13 cellular contexts compared by ENCODE assay signal in the genomic region with DNA sequence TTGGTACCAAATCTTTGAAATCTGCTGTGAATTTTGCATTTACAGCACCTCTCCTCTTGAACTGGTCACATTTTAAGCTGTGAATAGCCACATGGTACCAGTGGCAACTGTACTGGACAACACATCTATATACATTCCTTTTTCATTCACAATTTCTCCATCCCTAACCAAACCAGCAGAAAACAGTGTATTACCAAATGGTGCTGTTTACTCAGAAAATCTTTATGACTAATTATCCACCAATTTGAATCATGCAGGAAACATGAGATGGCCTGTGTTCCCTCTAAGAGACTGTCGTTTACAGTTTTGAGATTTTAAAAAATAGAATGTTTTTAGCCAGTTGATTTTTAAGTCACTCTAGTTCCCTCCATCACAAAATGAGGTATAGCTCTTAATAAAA. TPM values are rescaled to one million over a fixed set of nuclear protein-coding genes. Genes with fewer than 3 reads are reported as not detected.
A peak's percentile ranks its signal among the peaks of the same experiment; 100 is the strongest.
DNase-seq lines count a peak whose midpoint lies in the region; ATAC-seq, FAIRE-seq and TF ChIP-seq lines count a peak whose summit lies in the region.
"Had no signal": no experiment of that assay in that cellular context is flagged by ENCODE, and none has a peak within 500 bp of the region (broad histone marks: within the 10 kb centered on the region; RNA-seq: fewer than 3 reads in every experiment).

No MANE protein-coding gene starts in this region.

- ATAC-seq in PC-3 (peak; percentile 89), HG03378 (IDR thresholded peaks at IDR 0.05; ENCODE audit: unreplicated experiment) (no peak), left lung (no peak)
- ATAC-seq: activated CD8-positive, alpha-beta T cell treated with anti-CD3 and anti-CD28 coated beads for 36 hours; effector memory CD8-positive, alpha-beta T cell had no signal

- no peaks in the 10 kb centered on the region for H3K27me3 ChIP-seq in PC-3 (ENCODE audit: low read length)
- no peaks in the 10 kb centered on the region for H3K27me3 ChIP-seq in endothelial cell of umbilical vein (ENCODE audit: control insufficient read depth in 2 of 2, insufficient read depth in 2 of 2, low read length in 2 of 2)
- no peaks in the 10 kb centered on the region for H3K27me3 ChIP-seq in left lung
- H3K27me3 ChIP-seq in stomach = no peaks in the 10 kb centered on the region

- no peaks in the 10 kb centered on the region for H4K20me1 ChIP-seq in PC-3 (ENCODE audit: low read length)
- H4K20me1 ChIP-seq in endothelial cell of umbilical vein (replicated peaks; ENCODE audit: control insufficient read depth, extremely low read depth, insufficient read depth, low read length) = no peaks in the 10 kb centered on the region

- dilution Hi-C loops in endothelial cell of umbilical vein (cut with MboI; ENCODE audit: extremely low pct_ligation_motif_present, low sequenced_read_pairs) = no loop called here

- no peaks in the 10 kb centered on the region for H3K79me2 ChIP-seq in PC-3 (ENCODE audit: low read length)
- H3K79me2 ChIP-seq in endothelial cell of umbilical vein (ENCODE audit: control insufficient read depth, insufficient read depth, low read length) = no peaks in the 10 kb centered on the region

- BruUV-seq in PC-3 (replicated peaks; lab: Mats Ljungman, UMichigan) (no TSS peak), endothelial cell of umbilical vein (replicated peaks; lab: Mats Ljungman, UMichigan) (no TSS peak)

- peak; percentile 35 for FAIRE-seq in endothelial cell of umbilical vein (lab: Jason Lieb, UNC)

- DNase-seq in GM03348 (ENCODE audit: low spot score) = peak; percentile 78
- peak; percentile 84 for DNase-seq in PC-3
- peak; percentile 63 for DNase-seq in endothelial cell of umbilical vein (ENCODE audit: low read depth, low spot score)
- DNase-seq in skeletal muscle cell (ENCODE audit: low read depth) = peak; percentile 36
- no peak for DNase-seq in left lung
- no peak for DNase-seq in stomach
- DNase-seq: activated CD8-positive, alpha-beta T cell treated with anti-CD3 and anti-CD28 coated beads for 36 hours; effector memory CD8-positive, alpha-beta T cell; naive B cell; NCI-H1436 treated with DMSO at 0.1 percent for 48 hours had no signal

- H3K27ac ChIP-seq in PC-3 (ENCODE audit: low read length) (peak overlapping the region; percentile 7; the same call in 1 of the 2 replicates), endothelial cell of umbilical vein (ENCODE audit: insufficient read depth, low read depth, low read length) (peak overlapping the region; percentile 65), left lung (no peak overlapping the region), stomach (peak overlapping the region in 1 of 5 donors; percentile 1)
- H3K27ac ChIP-seq: HL-60 had no signal

- peak overlapping the region; percentile 47 for H3K4me2 ChIP-seq in PC-3 (ENCODE audit: low read length)
- peak overlapping the region; percentile 54 for H3K4me2 ChIP-seq in endothelial cell of umbilical vein (ENCODE audit: insufficient read depth, low read length)

- no peaks in the 10 kb centered on the region for H3F3A ChIP-seq in PC-3 (ENCODE audit: low read length, unreplicated experiment)

- H3K4me3 ChIP-seq in PC-3 (ENCODE audit: low read length) (no peak overlapping the region), endothelial cell of umbilical vein (replicated peaks in 1 of 3; ENCODE audit: insufficient read depth in 1 of 3, low read depth in 1 of 3, low read length in 3 of 3) (no peak overlapping the region), skeletal muscle cell (ENCODE audit: low read depth, low read length) (no peak overlapping the region), left lung (no peak overlapping the region), stomach (no peak overlapping the region)
- H3K4me3 ChIP-seq: skin epidermis had no signal

- H3K9ac ChIP-seq in PC-3 (ENCODE audit: low read length) = no peak overlapping the region
- no peak overlapping the region for H3K9ac ChIP-seq in endothelial cell of umbilical vein (replicated peaks; ENCODE audit: extremely low read depth, insufficient read depth, low read length)

- TF ChIP-seq POLR2A in endothelial cell of umbilical vein (IDR thresholded peaks at IDR 0.05; ENCODE audit: low read depth, low read length) = no peak
- TF ChIP-seq POLR2A in stomach (IDR thresholded peaks at IDR 0.05) = no peak

- TF ChIP-seq EP300 in stomach (IDR thresholded peaks at IDR 0.05) = no peak

- WGBS in stomach, 5 donors = 38 to 66% (median 57%) methylated on average over 1 of the region's 1 CpG

- H3K9me1 ChIP-seq in endothelial cell of umbilical vein (replicated peaks; ENCODE audit: control insufficient read depth, extremely low read depth, insufficient read depth, low read length) = no peaks in the 10 kb centered on the region

- H3K9me2 ChIP-seq in PC-3 (replicated peaks; ENCODE audit: low read length) = no peaks in the 10 kb centered on the region

- H3K9me3 ChIP-seq in PC-3 (ENCODE audit: low read length) (no peaks in the 10 kb centered on the region), endothelial cell of umbilical vein (replicated peaks; ENCODE audit: control insufficient read depth, insufficient read depth, low read length) (no peaks in the 10 kb centered on the region), left lung (no peaks in the 10 kb centered on the region), stomach (no peaks in the 10 kb centered on the region)

- intact Hi-C loops in PC-3 (cut with micrococcal nuclease) (loop anchor here (1.0 to 2.0 kb wide), 4 partner anchors 54 to 758 kb away; no protein-coding TSS in a partner anchor), endothelial cell of umbilical vein (cut with micrococcal nuclease) (loop anchor here (1.0 to 5.0 kb wide), 4 partner anchors 54 to 406 kb away; partner anchors contain the start of gene BACH1), left lung (cut with DNase I) (loop anchor here in 1 of 2 donors (5.0 kb wide), 1 partner anchor 281 kb away; no protein-coding TSS in a partner anchor), stomach (cut with DNase I; ENCODE audit: low total_unique reads) (no loop called here)

- POLR2A ChIA-PET in PC-3 (lab: Charles Lee; ENCODE audit: unreplicated experiment) = no interaction called here
- POLR2A ChIA-PET in endothelial cell of umbilical vein (lab: Charles Lee) = no interaction called here

- TF ChIP-seq CTCF in PC-3 (conservative IDR thresholded peaks at IDR 0.05; ENCODE audit: low read depth, low read length) (no peak), endothelial cell of umbilical vein (IDR thresholded peaks at IDR 0.05; ENCODE audit: extremely low read depth in 1 of 2, insufficient read depth in 1 of 2, low read depth in 1 of 2, low read length in 2 of 2) (no peak), left lung (IDR thresholded peaks at IDR 0.05) (no peak), stomach (IDR thresholded peaks at IDR 0.05) (no peak)

- no peaks in the 10 kb centered on the region for H3K36me3 ChIP-seq in PC-3 (ENCODE audit: low read depth, low read length)
- H3K36me3 ChIP-seq in endothelial cell of umbilical vein (ENCODE audit: control insufficient read depth in 2 of 2, extremely low read depth in 1 of 2, insufficient read depth in 2 of 2, low read length in 2 of 2) = no peaks in the 10 kb centered on the region
- H3K36me3 ChIP-seq in left lung = no peaks in the 10 kb centered on the region
- H3K36me3 ChIP-seq in stomach = peaks cover 0 to 39% (median 4%) of the 10 kb centered on the region in 4 donors

- H3K4me1 ChIP-seq in PC-3 (ENCODE audit: insufficient read depth, low read length) (peaks cover 16% of the 10 kb centered on the region), endothelial cell of umbilical vein (ENCODE audit: control insufficient read depth, extremely low read depth, insufficient read depth, low read length) (peaks cover 22% of the 10 kb centered on the region), left lung (peaks cover 0 to 23% of the 10 kb centered on the region in 2 donors), stomach (peaks cover 0 to 8% (median 4%) of the 10 kb centered on the region in 4 donors)

- CTCF ChIA-PET in PC-3 (lab: Charles Lee) = interaction anchor here (0.6 to 1.5 kb wide), 5 partner anchors 10 to 473 kb away, joined by 3 to 10 read pairs (median 4); no protein-coding TSS in a partner anchor
- CTCF ChIA-PET in endothelial cell of umbilical vein (lab: Charles Lee) = interaction anchor here (1.2 to 8.9 kb wide), 15 partner anchors 14 to 760 kb away, joined by 3 to 134 read pairs (median 5); partner anchors contain the start of gene CCT8

- H2AFZ ChIP-seq in PC-3 (ENCODE audit: low read length) = peak overlapping the region; percentile 31; the same call in 1 of the 2 replicates
- no peak overlapping the region for H2AFZ ChIP-seq in endothelial cell of umbilical vein (ENCODE audit: low read depth, low read length)

TF ChIP-seq in endothelial cell of umbilical vein, 7 proteins besides CTCF, POLR2A, EP300 and RAD21 (continues in another document):
- TF ChIP-seq MYC (IDR thresholded peaks at IDR 0.05; ENCODE audit: low read depth, low read length) = no peak
- TF ChIP-seq GATA2 (IDR thresholded peaks at IDR 0.05; ENCODE audit: insufficient read depth, insufficient read length, low read depth, low read length) = no peak
- no peak for TF ChIP-seq POLR2AphosphoS5 (IDR thresholded peaks at IDR 0.05; ENCODE audit: insufficient read depth, low read depth, low read length)

RNA-seq across cellular contexts. Expression of gene CCT8, which starts 17.6 kb away (rescaled TPM):
- total RNA-seq in PC-3 (2014; rRNA removed) (228 and 244 TPM in 2 replicates), endothelial cell of umbilical vein (212 and 213 TPM in 2 replicates), left lung (100 to 1,000 TPM; 111 to 149 TPM), stomach (100 to 1,000 TPM in 2 of 5 donors, 10 to 100 TPM in 3; 40.8 to 153 (median 94.9) TPM)
- polyA plus RNA-seq in endothelial cell of umbilical vein (65.1 and 102 TPM in 2 replicates), stomach (100 to 1,000 TPM in 2 of 3 donors, 10 to 100 TPM in 1; 93.0 to 128 (median 123) TPM)
- 146 and 166 TPM in 2 replicates for polyA plus RNA-seq in endothelial cell of umbilical vein (2011; cell fraction: cytosol; rRNA removed)
- 109 and 142 TPM in 2 replicates for polyA plus RNA-seq in endothelial cell of umbilical vein (2011; cell fraction: nucleus; rRNA removed)
- polyA plus RNA-seq in endothelial cell of umbilical vein (2012) = 279 and 365 TPM in 2 replicates
- polyA minus RNA-seq in endothelial cell of umbilical vein = 76.1 and 89.5 TPM in 2 replicates
- 145 TPM for polyA minus RNA-seq in endothelial cell of umbilical vein (2011; cell fraction: cytosol; rRNA and poly(A)+ RNA removed)
- polyA minus RNA-seq in endothelial cell of umbilical vein (2011; cell fraction: nucleus; rRNA and poly(A)+ RNA removed) = 52.2 and 62.6 TPM in 2 replicates

RNA-seq across cellular contexts. Expression of gene MAP3K7CL, which starts 39.4 kb away (rescaled TPM):
- total RNA-seq in PC-3 (2014; rRNA removed) (0.46 and 1.3 TPM in 2 replicates), endothelial cell of umbilical vein (8.1 and 10.9 TPM in 2 replicates), left lung (1 to 10 TPM; 5.0 to 7.7 TPM), stomach (10 to 100 TPM in 2 of 5 donors, 1 to 10 TPM in 2, under 1 TPM in 1; 0.58 to 19.2 (median 7.2) TPM)
- polyA plus RNA-seq in endothelial cell of umbilical vein (4.5 and 6.1 TPM in 2 replicates), stomach (1 to 10 TPM; 2.6 to 5.2 (median 2.7) TPM)
- polyA plus RNA-seq in endothelial cell of umbilical vein (2011; cell fraction: cytosol; rRNA removed) = 7.1 and 7.2 TPM in 2 replicates
- 12.4 and 15.8 TPM in 2 replicates for polyA plus RNA-seq in endothelial cell of umbilical vein (2011; cell fraction: nucleus; rRNA removed)
- polyA plus RNA-seq in endothelial cell of umbilical vein (2012) = 4.9 and 8.3 TPM in 2 replicates
- 9.3 and 14.8 TPM in 2 replicates for polyA minus RNA-seq in endothelial cell of umbilical vein
- 1.1 TPM for polyA minus RNA-seq in endothelial cell of umbilical vein (2011; cell fraction: cytosol; rRNA and poly(A)+ RNA removed)
- polyA minus RNA-seq in endothelial cell of umbilical vein (2011; cell fraction: nucleus; rRNA and poly(A)+ RNA removed) = 12.3 and 13.5 TPM in 2 replicates

Comparison
In these comparisons a context has a peak if more than half of its experiments do, and no peak if none do; other contexts are left out.
1. DNase-seq: peak in GM03348 (single experiment), PC-3 (single experiment), endothelial cell of umbilical vein (single experiment) and skeletal muscle cell (single experiment); none in left lung (0 of 2) and stomach (single experiment).
2. H3K27ac ChIP-seq: peak in PC-3 (single experiment) and endothelial cell of umbilical vein (single experiment); none in left lung (0 of 2).